17 cellular contexts compared by ENCODE assay signal in the genomic region with DNA sequence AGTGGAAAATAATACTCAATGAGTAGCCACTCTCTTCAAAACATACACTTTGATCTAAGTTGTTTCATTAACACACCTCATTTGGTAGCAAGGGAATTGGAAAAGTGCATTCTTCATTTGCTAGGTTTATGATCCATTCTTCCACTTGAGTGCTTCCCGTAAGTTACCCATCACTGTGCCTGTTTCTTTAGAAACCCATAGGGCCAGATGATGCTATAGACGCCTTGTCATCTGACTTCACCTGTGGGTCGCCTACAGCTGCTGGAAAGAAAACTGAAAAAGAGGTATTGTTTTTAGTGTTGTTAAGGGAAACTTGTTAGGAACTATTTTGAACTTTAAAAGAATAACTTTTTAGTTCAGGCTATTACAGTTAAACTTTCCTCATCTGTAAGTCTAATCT.
"Had no signal": no experiment of that assay in that cellular context is flagged by ENCODE, and none has a peak within 500 bp of the region (broad histone marks: within the 10 kb centered on the region; RNA-seq: fewer than 3 reads in every experiment).

No MANE protein-coding gene starts in this region.

- H3K9me3 Mint-ChIP-seq: brain; dendritic cell treated with granulocyte-macrophage colony-stimulating factor and Interleukin-4, amounts not matched to agents 40 ng/mL and 50 ng/mL, for 4 days; endodermal cell; immature natural killer cell; memory B cell; nephron; stimulated activated naive CD8-positive, alpha-beta T cell treated with anti-CD3 and anti-CD28 coated beads, Interleukin-15, amount 100 ng/mL, for 72 hours had no signal

- H3K4me3 ChIP-seq: psoas muscle, thoracic aorta had no signal

- H3K4me1 ChIP-seq: psoas muscle had no signal

- H3K9me3 ChIP-seq: psoas muscle, thoracic aorta had no signal

- ATAC-seq: esophagus mucosa; psoas muscle; stimulated activated naive CD8-positive, alpha-beta T cell treated with anti-CD3 and anti-CD28 coated beads, Interleukin-15, amount 100 ng/mL, for 72 hours had no signal

- DNase-seq: activated CD4-positive, alpha-beta T cell treated with anti-CD3 and anti-CD28 coated beads for 4 hours; activated naive CD4-positive, alpha-beta T cell treated with anti-CD3 and anti-CD28 coated beads, Interleukin-2, amount 50 U/mL, for 16 hours; activated T-cell treated with anti-CD3 and anti-CD28 coated beads, Interleukin-2, amount 50 U/mL, for 1 hour; amygdala; cerebellar nuclear complex; endodermal cell; immature natural killer cell; psoas muscle; stimulated activated CD4-positive, alpha-beta T cell treated with anti-CD3 and anti-CD28 coated beads, Interleukin-12 subunit alpha, Interleukin-12 subunit beta, amount 100 ng/mL, for 4 hours; stimulated activated naive CD8-positive, alpha-beta T cell treated with anti-CD3 and anti-CD28 coated beads, Interleukin-15, amount 100 ng/mL, for 72 hours had no signal

- H3K4me1 Mint-ChIP-seq: nephron had no signal

- H3K4me3 Mint-ChIP-seq: brain; dendritic cell treated with granulocyte-macrophage colony-stimulating factor and Interleukin-4, amounts not matched to agents 40 ng/mL and 50 ng/mL, for 4 days; endodermal cell; immature natural killer cell; memory B cell; nephron; stimulated activated naive CD8-positive, alpha-beta T cell treated with anti-CD3 and anti-CD28 coated beads, Interleukin-15, amount 100 ng/mL, for 72 hours had no signal

- H3K27ac Mint-ChIP-seq: brain; dendritic cell treated with granulocyte-macrophage colony-stimulating factor and Interleukin-4, amounts not matched to agents 40 ng/mL and 50 ng/mL, for 4 days; endodermal cell; memory B cell; nephron had no signal

- H3K27me3 Mint-ChIP-seq: brain; dendritic cell treated with granulocyte-macrophage colony-stimulating factor and Interleukin-4, amounts not matched to agents 40 ng/mL and 50 ng/mL, for 4 days; memory B cell; stimulated activated naive CD8-positive, alpha-beta T cell treated with anti-CD3 and anti-CD28 coated beads, Interleukin-15, amount 100 ng/mL, for 72 hours had no signal

- H3K27ac ChIP-seq: psoas muscle, thoracic aorta, VCaP had no signal
